In the genomic region with DNA sequence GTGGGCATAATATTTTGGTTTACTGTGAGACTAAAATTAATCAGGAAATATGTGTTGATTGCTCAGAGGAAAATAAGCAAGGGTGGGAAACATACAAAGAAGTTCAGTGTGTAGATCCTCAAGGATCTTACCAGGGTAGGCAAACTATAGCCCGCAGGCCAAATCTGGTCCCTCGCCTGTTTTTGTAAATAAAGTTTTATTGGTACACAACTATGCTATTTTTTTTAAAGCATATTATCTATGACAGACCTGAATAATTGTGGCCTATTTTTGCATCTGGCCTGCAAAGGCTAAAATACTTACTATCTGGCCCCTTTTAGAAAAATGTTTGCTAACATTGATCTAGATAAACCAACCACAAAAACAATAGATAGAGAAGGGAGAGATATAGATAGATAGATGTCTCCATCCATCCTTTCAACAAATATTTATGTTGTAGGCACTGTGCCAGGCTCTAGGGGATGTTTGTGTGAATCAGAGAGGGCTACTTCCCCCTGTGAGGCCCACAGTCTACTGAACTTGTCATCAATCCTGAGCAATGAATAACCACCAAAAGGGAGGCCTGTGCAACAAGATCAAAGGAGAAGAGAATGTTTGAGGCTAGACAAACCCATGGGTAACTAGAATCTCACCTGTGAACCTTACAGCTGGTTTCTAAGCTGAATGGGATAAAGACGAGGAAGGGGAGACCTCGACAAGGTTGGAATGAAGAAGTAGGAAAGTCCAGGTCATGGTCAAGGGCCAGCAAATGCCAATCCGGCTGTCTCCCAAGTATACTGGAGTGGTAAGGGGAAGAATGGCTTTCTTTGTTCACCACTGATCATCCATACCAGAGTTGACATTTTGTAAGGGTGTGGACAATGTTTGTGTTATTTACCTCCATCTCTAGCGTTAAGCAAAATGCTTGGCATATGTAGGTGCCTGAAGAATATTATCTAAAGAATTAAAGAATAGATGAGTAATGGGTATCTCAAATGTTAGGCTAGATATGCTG, we compare ENCODE assay signal across 10 cellular contexts. TPM values are rescaled to one million over a fixed set of nuclear protein-coding genes. Genes with fewer than 3 reads are reported as not detected.
A peak's percentile ranks its signal among the peaks of the same experiment; 100 is the strongest.
DNase-seq lines count a peak whose midpoint lies in the region; ATAC-seq and TF ChIP-seq lines count a peak whose summit lies in the region.
"Had no signal": no experiment of that assay in that cellular context is flagged by ENCODE, and none has a peak within 500 bp of the region (broad histone marks: within the 10 kb centered on the region; RNA-seq: fewer than 3 reads in every experiment).

No MANE protein-coding gene starts in this region.

- TF ChIP-seq CTCF in choroid plexus epithelial cell (conservative IDR thresholded peaks at IDR 0.05; ENCODE audit: low read depth, low read length) = no peak

- H3K9me3 ChIP-seq in right cardiac atrium (ENCODE audit: control insufficient read depth, low read length) = no peaks in the 10 kb centered on the region

- peak overlapping the region; percentile 39 for H3K27ac Mint-ChIP-seq in activated CD4-positive, alpha-beta memory T cell treated with anti-CD3 and anti-CD28 coated beads for 36 hours
- H3K27ac Mint-ChIP-seq in activated CD4-positive, alpha-beta memory T cell treated with anti-CD3 and anti-CD28 coated beads, Interleukin-2, amount 10 ng/mL, durations not matched to agents 7 days and 5 days = no peak overlapping the region
- no peak overlapping the region for H3K27ac Mint-ChIP-seq in T-helper 2 cell treated with Interferon-gamma antibody and Interleukin-4, amounts not matched to agents 5 μg/mL and 100 μg/mL, for 36 hours
- no peak overlapping the region for H3K27ac Mint-ChIP-seq in stimulated activated effector memory CD8-positive, alpha-beta T cell treated with anti-CD3 and anti-CD28 coated beads, Interleukin-12 subunit alpha, Interleukin-12 subunit beta, amount 100 ng/mL, for 72 hours
- H3K27ac Mint-ChIP-seq: brain had no signal

- POLR2A ChIA-PET in activated CD4-positive, alpha-beta memory T cell treated with anti-CD3 and anti-CD28 coated beads for 36 hours (lab: Charles Lee) = interaction anchor here (0.7 to 1.4 kb wide), 2 partner anchors 60 to 65 kb away, joined by 3 read pairs; a partner anchor contains a TSS
- POLR2A ChIA-PET in activated CD4-positive, alpha-beta memory T cell treated with anti-CD3 and anti-CD28 coated beads, Interleukin-2, amount 10 ng/mL, durations not matched to agents 7 days and 5 days (lab: Charles Lee) = interaction anchor here (1.4 kb wide), 1 partner anchor 10 kb away, joined by 3 read pairs; no protein-coding TSS in a partner anchor

- H3K4me3 Mint-ChIP-seq in activated CD4-positive, alpha-beta memory T cell treated with anti-CD3 and anti-CD28 coated beads for 36 hours = no peak overlapping the region
- no peak overlapping the region for H3K4me3 Mint-ChIP-seq in activated CD4-positive, alpha-beta memory T cell treated with anti-CD3 and anti-CD28 coated beads, Interleukin-2, amount 10 ng/mL, durations not matched to agents 7 days and 5 days
- H3K4me3 Mint-ChIP-seq in T-helper 2 cell treated with Interferon-gamma antibody and Interleukin-4, amounts not matched to agents 5 μg/mL and 100 μg/mL, for 36 hours = no peak overlapping the region
- H3K4me3 Mint-ChIP-seq in stimulated activated effector memory CD8-positive, alpha-beta T cell treated with anti-CD3 and anti-CD28 coated beads, Interleukin-12 subunit alpha, Interleukin-12 subunit beta, amount 100 ng/mL, for 72 hours = no peak overlapping the region
- H3K4me3 Mint-ChIP-seq: brain had no signal

- peak; percentile 72 for DNase-seq in activated CD4-positive, alpha-beta memory T cell treated with anti-CD3 and anti-CD28 coated beads for 36 hours
- no peak for DNase-seq in activated CD4-positive, alpha-beta memory T cell treated with anti-CD3 and anti-CD28 coated beads, Interleukin-2, amount 10 ng/mL, durations not matched to agents 7 days and 5 days
- peak; percentile 15 for DNase-seq in T-helper 2 cell treated with Interferon-gamma antibody and Interleukin-4, amounts not matched to agents 5 μg/mL and 100 μg/mL, for 36 hours (ENCODE audit: low spot score)
- DNase-seq in choroid plexus epithelial cell (ENCODE audit: low read depth) = peak; percentile 94
- no peak for DNase-seq in stimulated activated effector memory CD8-positive, alpha-beta T cell treated with anti-CD3 and anti-CD28 coated beads, Interleukin-12 subunit alpha, Interleukin-12 subunit beta, amount 100 ng/mL, for 72 hours (ENCODE audit: low spot score in 2 of 2)
- DNase-seq in NCI-H2081 treated with DMSO at 0.1 percent for 48 hours (lab: John Stamatoyannopoulos, UW) = no peak
- no peak for DNase-seq in right cardiac atrium
- no peak for DNase-seq in NCI-H1092 (lab: John Stamatoyannopoulos, UW)
- DNase-seq: 8988T had no signal

- H3K27me3 Mint-ChIP-seq in activated CD4-positive, alpha-beta memory T cell treated with anti-CD3 and anti-CD28 coated beads for 36 hours = no peaks in the 10 kb centered on the region
- H3K27me3 Mint-ChIP-seq in activated CD4-positive, alpha-beta memory T cell treated with anti-CD3 and anti-CD28 coated beads, Interleukin-2, amount 10 ng/mL, durations not matched to agents 7 days and 5 days = no peaks in the 10 kb centered on the region
- peaks cover 10% of the 10 kb centered on the region for H3K27me3 Mint-ChIP-seq in T-helper 2 cell treated with Interferon-gamma antibody and Interleukin-4, amounts not matched to agents 5 μg/mL and 100 μg/mL, for 36 hours (ENCODE audit: low read depth)

- no peaks in the 10 kb centered on the region for H3K36me3 Mint-ChIP-seq in activated CD4-positive, alpha-beta memory T cell treated with anti-CD3 and anti-CD28 coated beads for 36 hours
- H3K36me3 Mint-ChIP-seq in activated CD4-positive, alpha-beta memory T cell treated with anti-CD3 and anti-CD28 coated beads, Interleukin-2, amount 10 ng/mL, durations not matched to agents 7 days and 5 days (ENCODE audit: low read depth) = no peaks in the 10 kb centered on the region
- no peaks in the 10 kb centered on the region for H3K36me3 Mint-ChIP-seq in T-helper 2 cell treated with Interferon-gamma antibody and Interleukin-4, amounts not matched to agents 5 μg/mL and 100 μg/mL, for 36 hours (ENCODE audit: low read depth)
- no peaks in the 10 kb centered on the region for H3K36me3 Mint-ChIP-seq in stimulated activated effector memory CD8-positive, alpha-beta T cell treated with anti-CD3 and anti-CD28 coated beads, Interleukin-12 subunit alpha, Interleukin-12 subunit beta, amount 100 ng/mL, for 72 hours
- H3K36me3 Mint-ChIP-seq: brain had no signal

- no peak overlapping the region for H3K27ac ChIP-seq in right cardiac atrium (ENCODE audit: low read length)

- peak; percentile 93 for ATAC-seq in stimulated activated effector memory CD8-positive, alpha-beta T cell treated with anti-CD3 and anti-CD28 coated beads, Interleukin-12 subunit alpha, Interleukin-12 subunit beta, amount 100 ng/mL, for 72 hours
- ATAC-seq in right cardiac atrium = no peak

- H3K27me3 ChIP-seq in right cardiac atrium (ENCODE audit: control insufficient read depth, insufficient read depth) = no peaks in the 10 kb centered on the region

- no peaks in the 10 kb centered on the region for H3K9me3 Mint-ChIP-seq in activated CD4-positive, alpha-beta memory T cell treated with anti-CD3 and anti-CD28 coated beads for 36 hours
- H3K9me3 Mint-ChIP-seq in activated CD4-positive, alpha-beta memory T cell treated with anti-CD3 and anti-CD28 coated beads, Interleukin-2, amount 10 ng/mL, durations not matched to agents 7 days and 5 days = no peaks in the 10 kb centered on the region
- no peaks in the 10 kb centered on the region for H3K9me3 Mint-ChIP-seq in T-helper 2 cell treated with Interferon-gamma antibody and Interleukin-4, amounts not matched to agents 5 μg/mL and 100 μg/mL, for 36 hours
- H3K9me3 Mint-ChIP-seq in stimulated activated effector memory CD8-positive, alpha-beta T cell treated with anti-CD3 and anti-CD28 coated beads, Interleukin-12 subunit alpha, Interleukin-12 subunit beta, amount 100 ng/mL, for 72 hours = no peaks in the 10 kb centered on the region

- H3K4me1 Mint-ChIP-seq in activated CD4-positive, alpha-beta memory T cell treated with anti-CD3 and anti-CD28 coated beads for 36 hours (ENCODE audit: low read depth) = peaks cover 61% of the 10 kb centered on the region
- peaks cover 26% of the 10 kb centered on the region for H3K4me1 Mint-ChIP-seq in activated CD4-positive, alpha-beta memory T cell treated with anti-CD3 and anti-CD28 coated beads, Interleukin-2, amount 10 ng/mL, durations not matched to agents 7 days and 5 days
- peaks cover 23% of the 10 kb centered on the region for H3K4me1 Mint-ChIP-seq in T-helper 2 cell treated with Interferon-gamma antibody and Interleukin-4, amounts not matched to agents 5 μg/mL and 100 μg/mL, for 36 hours (ENCODE audit: low read depth)
- H3K4me1 Mint-ChIP-seq in stimulated activated effector memory CD8-positive, alpha-beta T cell treated with anti-CD3 and anti-CD28 coated beads, Interleukin-12 subunit alpha, Interleukin-12 subunit beta, amount 100 ng/mL, for 72 hours = peaks cover 19% of the 10 kb centered on the region

- peaks cover 6% of the 10 kb centered on the region for H3K4me1 ChIP-seq in right cardiac atrium (ENCODE audit: control insufficient read depth, insufficient read depth, low read length)

- CTCF ChIA-PET in activated CD4-positive, alpha-beta memory T cell treated with anti-CD3 and anti-CD28 coated beads for 36 hours (lab: Charles Lee) = interaction anchor here (1.0 to 1.2 kb wide), 2 partner anchors 63 to 66 kb away, joined by 3 to 4 read pairs; a partner anchor contains a TSS
- CTCF ChIA-PET in activated CD4-positive, alpha-beta memory T cell treated with anti-CD3 and anti-CD28 coated beads, Interleukin-2, amount 10 ng/mL, durations not matched to agents 7 days and 5 days (lab: Charles Lee) = interaction anchor here (1.2 kb wide), 1 partner anchor 163 kb away, joined by 3 read pairs; no protein-coding TSS in a partner anchor

- intact Hi-C loops in activated CD4-positive, alpha-beta memory T cell treated with anti-CD3 and anti-CD28 coated beads for 36 hours (cut with micrococcal nuclease) = loop anchor here (1.0 to 2.0 kb wide), 3 partner anchors 10 to 63 kb away; no protein-coding TSS in a partner anchor
- intact Hi-C loops in right cardiac atrium (cut with DNase I) = no loop called here

- 93% methylated on average over 6 of the region's 6 CpGs for WGBS in right cardiac atrium

- H3K4me3 ChIP-seq in choroid plexus epithelial cell (ENCODE audit: low read depth, low read length) (no peak overlapping the region), right cardiac atrium (ENCODE audit: low read length) (no peak overlapping the region)

RNA-seq across cellular contexts. Expression of a gene that starts 23.6 kb away (rescaled TPM):
- total RNA-seq in activated CD4-positive, alpha-beta memory T cell treated with anti-CD3 and anti-CD28 coated beads for 36 hours = 1 to 10 TPM; 3.4 to 3.6 TPM
- total RNA-seq in activated CD4-positive, alpha-beta memory T cell treated with anti-CD3 and anti-CD28 coated beads, Interleukin-2, amount 10 ng/mL, durations not matched to agents 7 days and 5 days = under 1 TPM; 0.18 TPM
- 100 to 1,000 TPM; 145 to 271 (median 232) TPM for total RNA-seq in right cardiac atrium
- 48.0 TPM for polyA plus RNA-seq in right cardiac atrium

Comparison
In these comparisons a context has a peak if more than half of its experiments do, and no peak if none do; other contexts are left out.
1. DNase-seq: peak in activated CD4-positive, alpha-beta memory T cell treated with anti-CD3 and anti-CD28 coated beads for 36 hours (single experiment), T-helper 2 cell treated with Interferon-gamma antibody and Interleukin-4, amounts not matched to agents 5 μg/mL and 100 μg/mL, for 36 hours (single experiment) and choroid plexus epithelial cell (single experiment); none in activated CD4-positive, alpha-beta memory T cell treated with anti-CD3 and anti-CD28 coated beads, Interleukin-2, amount 10 ng/mL, durations not matched to agents 7 days and 5 days (single experiment), stimulated activated effector memory CD8-positive, alpha-beta T cell treated with anti-CD3 and anti-CD28 coated beads, Interleukin-12 subunit alpha, Interleukin-12 subunit beta, amount 100 ng/mL, for 72 hours (0 of 2), NCI-H2081 treated with DMSO at 0.1 percent for 48 hours (single experiment), right cardiac atrium (0 of 3) and NCI-H1092 (single experiment).
2. RNA of a gene that starts 23.6 kb away (total RNA-seq): 145 to 271 TPM in right cardiac atrium; 3.4 to 3.6 TPM in activated CD4-positive, alpha-beta memory T cell treated with anti-CD3 and anti-CD28 coated beads for 36 hours and 0.18 TPM in activated CD4-positive, alpha-beta memory T cell treated with anti-CD3 and anti-CD28 coated beads, Interleukin-2, amount 10 ng/mL, durations not matched to agents 7 days and 5 days; every median in the first group is over 10 times any median in the second.